In genomic region chr7:35800718-35801391, GRCh38 we compare ENCODE assay signal across 8 cellular contexts. TPM values are rescaled to one million over a fixed set of nuclear protein-coding genes. Genes with fewer than 3 reads are reported as not detected.
DNase-seq lines count a peak whose midpoint lies in the region; FAIRE-seq and TF ChIP-seq lines count a peak whose summit lies in the region.

Gene SEPTIN7 (plus strand): TSS chr7:35801057. CDS start chr7:35801210, 153 bp downstream.

- TF ChIP-seq CTCF in HFFc6 (IDR thresholded peaks at IDR 0.05): no peak
- no peak for TF ChIP-seq CTCF in NB4 (IDR thresholded peaks at IDR 0.05; ENCODE audit: low read depth, low read length)
- peak; percentile 35 for TF ChIP-seq CTCF in neutrophil (IDR thresholded peaks at IDR 0.05)

- H3K4me3 ChIP-seq in NB4 (ENCODE audit: low read depth, low read length) (peak within 1 kb of the TSS; percentile 80), SK-N-MC (peak within 1 kb of the TSS; percentile 94), neutrophil (ENCODE audit: low read depth in 1 of 2, low read length in 1 of 2) (peak within 1 kb of the TSS; percentile 90 to 92)

- 0 out of 2 replicates have a peak, but pooled peaks cover 4% of the 10 kb centered on the region for H3K36me3 Mint-ChIP-seq in HFFc6 (ENCODE audit: low read depth)
- H3K36me3 Mint-ChIP-seq in activated naive CD4-positive, alpha-beta T cell treated with anti-CD3 and anti-CD28 coated beads, Interleukin-2, amount 10 ng/mL, durations not matched to agents 7 days and 5 days: peaks cover 34% of the 10 kb centered on the region

- FAIRE-seq in frontal cortex (lab: Jason Lieb, UNC): peak; percentile 17

- peaks cover 27 to 38% of the 10 kb centered on the region in 2 experiments for H3K4me1 ChIP-seq in neutrophil (ENCODE audit: control insufficient read depth in 1 of 2, insufficient read depth in 1 of 2, low read depth in 1 of 2, low read length in 1 of 2)

- H3K27ac ChIP-seq in SK-N-MC (peak within 1 kb of the TSS; percentile 98), neutrophil (peak within 1 kb of the TSS; percentile 96), substantia nigra (ENCODE audit: low read depth, low read length, poor library complexity, severe bottlenecking) (peak within 1 kb of the TSS; percentile 99)

- H3K9ac ChIP-seq in SK-N-MC (ENCODE audit: insufficient read length): peak within 1 kb of the TSS; percentile 99

- H3K27ac Mint-ChIP-seq in HFFc6: peak within 1 kb of the TSS; percentile 99
- H3K27ac Mint-ChIP-seq in activated naive CD4-positive, alpha-beta T cell treated with anti-CD3 and anti-CD28 coated beads, Interleukin-2, amount 10 ng/mL, durations not matched to agents 7 days and 5 days: peak within 1 kb of the TSS; percentile 98

- H3K36me3 ChIP-seq in SK-N-MC (ENCODE audit: insufficient read depth, low read length): no peaks in the 10 kb centered on the region; the same call in 1 of the 2 replicates
- H3K36me3 ChIP-seq in neutrophil: no peaks in the 10 kb centered on the region

- H3K9me3 ChIP-seq in SK-N-MC (ENCODE audit: low read depth, low read length) (no peaks in the 10 kb centered on the region), neutrophil (no peaks in the 10 kb centered on the region)

- peak; percentile 88 for DNase-seq in GM04503 (ENCODE audit: low read depth)
- DNase-seq in HFFc6: peak; percentile 97
- peak; percentile 100 for DNase-seq in NB4 (ENCODE audit: low read depth)
- peak; percentile 73 for DNase-seq in SK-N-MC (ENCODE audit: low read depth, low spot score)
- peak; percentile 99 for DNase-seq in activated naive CD4-positive, alpha-beta T cell treated with anti-CD3 and anti-CD28 coated beads, Interleukin-2, amount 10 ng/mL, durations not matched to agents 7 days and 5 days
- DNase-seq in frontal cortex (ENCODE audit: low spot score in 2 of 2): peak; percentile 89 to 91
- DNase-seq in substantia nigra (lab: John Stamatoyannopoulos, UW): peak; percentile 83 to 100 (median 98)

- peak; percentile 94 for TF ChIP-seq POLR2A in NB4 (IDR thresholded peaks at IDR 0.05; ENCODE audit: extremely low read depth, insufficient read length)

- no peaks in the 10 kb centered on the region for H3K27me3 Mint-ChIP-seq in HFFc6 (ENCODE audit: insufficient read depth)
- peaks cover 5% of the 10 kb centered on the region for H3K27me3 Mint-ChIP-seq in activated naive CD4-positive, alpha-beta T cell treated with anti-CD3 and anti-CD28 coated beads, Interleukin-2, amount 10 ng/mL, durations not matched to agents 7 days and 5 days

- no peaks in the 10 kb centered on the region for H3K9me3 Mint-ChIP-seq in HFFc6
- H3K9me3 Mint-ChIP-seq in activated naive CD4-positive, alpha-beta T cell treated with anti-CD3 and anti-CD28 coated beads, Interleukin-2, amount 10 ng/mL, durations not matched to agents 7 days and 5 days: no peaks in the 10 kb centered on the region

- H3K27me3 ChIP-seq in neutrophil: no peaks in the 10 kb centered on the region

- peak within 1 kb of the TSS; percentile 98 for H3K4me3 Mint-ChIP-seq in HFFc6
- H3K4me3 Mint-ChIP-seq in activated naive CD4-positive, alpha-beta T cell treated with anti-CD3 and anti-CD28 coated beads, Interleukin-2, amount 10 ng/mL, durations not matched to agents 7 days and 5 days: peak within 1 kb of the TSS; percentile 94

- CTCF ChIA-PET in activated naive CD4-positive, alpha-beta T cell treated with anti-CD3 and anti-CD28 coated beads, Interleukin-2, amount 10 ng/mL, durations not matched to agents 7 days and 5 days (lab: Charles Lee): interaction anchor here (0.8 to 1.2 kb wide), 5 partner anchors 9 to 105 kb away, joined by 3 to 4 read pairs (median 3); partner anchors contain the start of gene HERPUD2

- peaks cover 45% of the 10 kb centered on the region for H3K4me1 Mint-ChIP-seq in HFFc6 (ENCODE audit: low read depth)
- H3K4me1 Mint-ChIP-seq in activated naive CD4-positive, alpha-beta T cell treated with anti-CD3 and anti-CD28 coated beads, Interleukin-2, amount 10 ng/mL, durations not matched to agents 7 days and 5 days: peaks cover 43% of the 10 kb centered on the region

RNA-seq across cellular contexts. Expression of gene SEPTIN7, which starts in this region (rescaled TPM):
- 100 to 1,000 TPM; 257 to 320 (median 291) TPM for total RNA-seq in HFFc6 (2021; fragmentation: NEBNext Ultra II Directional; extraction: Animal tissue kit (Norgen Biotek cat#: 25700))
- total RNA-seq in frontal cortex: 271 TPM

Comparison
In these comparisons a context has a peak if more than half of its experiments do, and no peak if none do; other contexts are left out.
1. Peak in every context shown above with its lines: DNase-seq, H3K4me3 ChIP-seq and H3K27ac ChIP-seq.